Comparison of ENCODE assay signal across 8 cellular contexts in genomic region chr6:33313709-33314514, GRCh38. TPM values are rescaled to one million over a fixed set of nuclear protein-coding genes. Genes with fewer than 3 reads are reported as not detected.
A peak's percentile ranks its signal among the peaks of the same experiment; 100 is the strongest.
DNase-seq lines count a peak whose midpoint lies in the region; ATAC-seq, FAIRE-seq and TF ChIP-seq lines count a peak whose summit lies in the region.

TSS of gene TAPBP (minus strand) at chr6:33314078. CDS start at chr6:33314041, 37 bp downstream.

- peak within 1 kb of the TSS; percentile 99 for H3K4me3 Mint-ChIP-seq in activated T-helper 2 cell treated with anti-CD3 and anti-CD28 coated beads, Interferon-gamma antibody, Interleukin-2, Interleukin-4, amounts not matched to agents 10 μg/mL and 5 μg/mL and 100 μg/mL, durations not matched to agents 14 hours and 24 hours and 36 hours (ENCODE audit: low read depth)
- peak within 1 kb of the TSS; percentile 95 to 99 (median 98) for H3K4me3 Mint-ChIP-seq in naive thymus-derived CD8-positive, alpha-beta T cell

- peak; percentile 32 to 60 for TF ChIP-seq POLR2A in Peyer's patch (IDR thresholded peaks at IDR 0.05)

- peak; percentile 89 for FAIRE-seq in GM18507 (lab: Jason Lieb, UNC)

- H3K27me3 ChIP-seq in Peyer's patch, result no peaks in the 10 kb centered on the region

- DNase-seq in GM18507 (ENCODE audit: extremely low spot score, insufficient read length, low read depth), result peak; percentile 68
- DNase-seq in Peyer's patch, result peak; percentile 80 to 89 (median 82)
- peak; percentile 87 for DNase-seq in activated T-helper 2 cell treated with anti-CD3 and anti-CD28 coated beads, Interferon-gamma antibody, Interleukin-2, Interleukin-4, amounts not matched to agents 10 μg/mL and 5 μg/mL and 100 μg/mL, durations not matched to agents 14 hours and 24 hours and 36 hours (ENCODE audit: low spot score)
- DNase-seq in fibroblast of peridontal ligament (ENCODE audit: extremely low read depth), result peak; percentile 55
- DNase-seq in naive thymus-derived CD8-positive, alpha-beta T cell, result peak; percentile 75 to 92 (median 88)
- peak; percentile 76 to 87 (median 78) for DNase-seq in stimulated activated naive CD4-positive, alpha-beta T cell (lab: John Stamatoyannopoulos, UW)

- H3K27ac ChIP-seq in 22Rv1, result peak within 1 kb of the TSS; percentile 98
- H3K27ac ChIP-seq in Peyer's patch, result peak within 1 kb of the TSS; percentile 92 to 99 (median 96)

- H3K4me1 ChIP-seq in Peyer's patch, result peaks cover 4 to 53% (median 23%) of the 10 kb centered on the region in 4 donors

- no peaks in the 10 kb centered on the region for H3K9me3 ChIP-seq in Peyer's patch

- TF ChIP-seq CTCF in 22Rv1 (IDR thresholded peaks at IDR 0.05) (no peak), Peyer's patch (IDR thresholded peaks at IDR 0.05) (no peak)

- peak; percentile 46 for ATAC-seq in HG03354 (IDR thresholded peaks at IDR 0.05; ENCODE audit: poor library complexity, severe bottlenecking, unreplicated experiment)
- ATAC-seq in naive thymus-derived CD8-positive, alpha-beta T cell, result peak; percentile 61 to 66

- no peaks in the 10 kb centered on the region for H3K9me3 Mint-ChIP-seq in activated T-helper 2 cell treated with anti-CD3 and anti-CD28 coated beads, Interferon-gamma antibody, Interleukin-2, Interleukin-4, amounts not matched to agents 10 μg/mL and 5 μg/mL and 100 μg/mL, durations not matched to agents 14 hours and 24 hours and 36 hours
- no peaks in the 10 kb centered on the region for H3K9me3 Mint-ChIP-seq in naive thymus-derived CD8-positive, alpha-beta T cell

- H3K4me1 Mint-ChIP-seq in activated T-helper 2 cell treated with anti-CD3 and anti-CD28 coated beads, Interferon-gamma antibody, Interleukin-2, Interleukin-4, amounts not matched to agents 10 μg/mL and 5 μg/mL and 100 μg/mL, durations not matched to agents 14 hours and 24 hours and 36 hours (ENCODE audit: low read depth), result peaks cover 36% of the 10 kb centered on the region
- H3K4me1 Mint-ChIP-seq in naive thymus-derived CD8-positive, alpha-beta T cell, result peaks cover 18 to 71% (median 65%) of the 10 kb centered on the region in 4 donors

- POLR2A ChIA-PET in naive thymus-derived CD8-positive, alpha-beta T cell (lab: Charles Lee), result interaction anchor here (0.9 to 5.3 kb wide), 18 partner anchors 12 to 344 kb away, joined by 3 to 141 read pairs (median 9); partner anchors contain the start of genes B3GALT4, CUTA, PFDN6 and RGL2

- H3K4me3 ChIP-seq in Peyer's patch, result peak within 1 kb of the TSS; percentile 67 to 90 (median 80)

- peaks cover 0 to 22% (median 0%) of the 10 kb centered on the region in 3 donors for H3K36me3 ChIP-seq in Peyer's patch

- intact Hi-C loops in activated T-helper 2 cell treated with anti-CD3 and anti-CD28 coated beads, Interferon-gamma antibody, Interleukin-2, Interleukin-4, amounts not matched to agents 10 μg/mL and 5 μg/mL and 100 μg/mL, durations not matched to agents 14 hours and 24 hours and 36 hours (cut with micrococcal nuclease), result loop anchor here (1.0 to 10.0 kb wide), 8 partner anchors 9 to 459 kb away; partner anchors contain the start of genes B3GALT4, KIFC1, PSMB9 and RXRB

- H3K36me3 Mint-ChIP-seq in activated T-helper 2 cell treated with anti-CD3 and anti-CD28 coated beads, Interferon-gamma antibody, Interleukin-2, Interleukin-4, amounts not matched to agents 10 μg/mL and 5 μg/mL and 100 μg/mL, durations not matched to agents 14 hours and 24 hours and 36 hours (ENCODE audit: low read depth), result peaks cover 54% of the 10 kb centered on the region
- H3K36me3 Mint-ChIP-seq in naive thymus-derived CD8-positive, alpha-beta T cell, result peaks cover 0 to 39% (median 9%) of the 10 kb centered on the region in 3 donors

- no peaks in the 10 kb centered on the region for H3K27me3 Mint-ChIP-seq in activated T-helper 2 cell treated with anti-CD3 and anti-CD28 coated beads, Interferon-gamma antibody, Interleukin-2, Interleukin-4, amounts not matched to agents 10 μg/mL and 5 μg/mL and 100 μg/mL, durations not matched to agents 14 hours and 24 hours and 36 hours (ENCODE audit: low read depth)
- H3K27me3 Mint-ChIP-seq in naive thymus-derived CD8-positive, alpha-beta T cell, result no peaks in the 10 kb centered on the region

- H3K27ac Mint-ChIP-seq in activated T-helper 2 cell treated with anti-CD3 and anti-CD28 coated beads, Interferon-gamma antibody, Interleukin-2, Interleukin-4, amounts not matched to agents 10 μg/mL and 5 μg/mL and 100 μg/mL, durations not matched to agents 14 hours and 24 hours and 36 hours, result peak within 1 kb of the TSS; percentile 98
- H3K27ac Mint-ChIP-seq in naive thymus-derived CD8-positive, alpha-beta T cell, result peak within 1 kb of the TSS; percentile 95 to 100 (median 98)

RNA-seq across cellular contexts. Expression of gene TAPBP, which starts in this region (rescaled TPM):
- total RNA-seq in Peyer's patch, result 100 to 1,000 TPM in 3 of 4 donors, 10 to 100 TPM in 1; 73.4 to 324 (median 204) TPM
- total RNA-seq in activated T-helper 2 cell treated with anti-CD3 and anti-CD28 coated beads, Interferon-gamma antibody, Interleukin-2, Interleukin-4, amounts not matched to agents 10 μg/mL and 5 μg/mL and 100 μg/mL, durations not matched to agents 14 hours and 24 hours and 36 hours, result 274 and 276 TPM in 2 replicates
- total RNA-seq in naive thymus-derived CD8-positive, alpha-beta T cell, result 100 to 1,000 TPM; 212 to 215 TPM
- 100 to 1,000 TPM; 259 to 372 (median 327) TPM for polyA plus RNA-seq in naive thymus-derived CD8-positive, alpha-beta T cell

Comparison
In these comparisons a context has a peak if more than half of its experiments do, and no peak if none do; other contexts are left out.
1. Peak in every context shown above with its lines: DNase-seq, ATAC-seq, H3K4me3 ChIP-seq and H3K27ac ChIP-seq.